ENCODE assay signal across 8 cellular contexts in genomic region chr1:33007190-33008050, GRCh38. TPM values are rescaled to one million over a fixed set of nuclear protein-coding genes. Genes with fewer than 3 reads are reported as not detected.
DNase-seq lines count a peak whose midpoint lies in the region; ATAC-seq and TF ChIP-seq lines count a peak whose summit lies in the region.

No MANE protein-coding gene starts in this region.

- no peaks in the 10 kb centered on the region for H3K4me1 ChIP-seq in OCI-LY1 (ENCODE audit: insufficient read depth, low read length, severe bottlenecking)

- H3K27me3 ChIP-seq in OCI-LY1 (ENCODE audit: insufficient read depth, low read length) (no peaks in the 10 kb centered on the region), dorsolateral prefrontal cortex (no peaks in the 10 kb centered on the region)

- no peak overlapping the region for H2AFZ ChIP-seq in OCI-LY1 (ENCODE audit: low read length)

- no peak for ATAC-seq in HG02571 (IDR thresholded peaks at IDR 0.05; ENCODE audit: unreplicated experiment)
- no peak for ATAC-seq in HG02588 (IDR thresholded peaks at IDR 0.05; ENCODE audit: unreplicated experiment)
- ATAC-seq in GM18520 (IDR thresholded peaks at IDR 0.05; ENCODE audit: unreplicated experiment): no peak

- H3K9me2 ChIP-seq in OCI-LY1 (ENCODE audit: low read depth, low read length): no peaks in the 10 kb centered on the region

- TF ChIP-seq CTCF in GM12864 (IDR thresholded peaks at IDR 0.05; ENCODE audit: low read depth, low read length, missing control alignments) (peak; percentile 25), OCI-LY1 (IDR thresholded peaks at IDR 0.05; ENCODE audit: low read length) (peak; percentile 41; the same call in 1 of the 2 replicates), dorsolateral prefrontal cortex (IDR thresholded peaks at IDR 0.05 in 54 of 56, conservative IDR thresholded peaks at IDR 0.05 in 2 of 56; ENCODE audit: low read depth in 1 of 56, partially characterized antibody in 56 of 56) (peak in 49 of 56 donors; percentile 9 to 60 (median 34))

- no peak overlapping the region for H3K9ac ChIP-seq in OCI-LY1 (ENCODE audit: low read length)

- H3K79me2 ChIP-seq in OCI-LY1 (ENCODE audit: insufficient read depth, low read length): no peaks in the 10 kb centered on the region

- H3K36me3 ChIP-seq in OCI-LY1 (ENCODE audit: insufficient read depth, low read length): peaks cover 59% of the 10 kb centered on the region

- no peaks in the 10 kb centered on the region for H3F3A ChIP-seq in OCI-LY1 (ENCODE audit: insufficient read depth, low read length)

- H3K4me2 ChIP-seq in OCI-LY1 (ENCODE audit: low read length): no peak overlapping the region

- intact Hi-C loops in dorsolateral prefrontal cortex (cut with DNase I): no loop called here

- H3K9me3 ChIP-seq in OCI-LY1 (ENCODE audit: low read length): no peaks in the 10 kb centered on the region

- H3K4me3 ChIP-seq in GM12864 (ENCODE audit: low read depth, low read length) (no peak overlapping the region), OCI-LY1 (ENCODE audit: low read depth, low read length, poor library complexity, severe bottlenecking) (no peak overlapping the region), dorsolateral prefrontal cortex (no peak overlapping the region)

- peak; percentile 89 for DNase-seq in AG08396 (ENCODE audit: low spot score)
- DNase-seq in GM12864 (ENCODE audit: low read depth): no peak
- DNase-seq in dorsolateral prefrontal cortex: peak in 5 of 10 donors; percentile 50 to 78 (median 66)
- DNase-seq in middle frontal gyrus (ENCODE audit: extremely low spot score, low spot score): peak; percentile 30

- H3K27ac ChIP-seq in OCI-LY1 (ENCODE audit: low read depth, low read length, poor library complexity, severe bottlenecking) (no peak overlapping the region), dorsolateral prefrontal cortex (peak overlapping the region in 32 of 59 donors; percentile 6 to 65 (median 32))

- H4K20me1 ChIP-seq in OCI-LY1 (ENCODE audit: insufficient read depth, low read length): no peaks in the 10 kb centered on the region

RNA-seq across cellular contexts. Expression of gene AK2, which starts 29.3 kb away (rescaled TPM):
- 100 to 1,000 TPM in 6 of 120 experiments, 10 to 100 TPM in 114; 59.4 to 114 (median 81.1) TPM for total RNA-seq in dorsolateral prefrontal cortex

RNA-seq across cellular contexts. Expression of gene RNF19B, which starts 42.8 kb away (rescaled TPM):
- 10 to 100 TPM; 19.7 to 42.6 (median 28.7) TPM for total RNA-seq in dorsolateral prefrontal cortex
